15 cellular contexts compared by ENCODE assay signal in the genomic region with DNA sequence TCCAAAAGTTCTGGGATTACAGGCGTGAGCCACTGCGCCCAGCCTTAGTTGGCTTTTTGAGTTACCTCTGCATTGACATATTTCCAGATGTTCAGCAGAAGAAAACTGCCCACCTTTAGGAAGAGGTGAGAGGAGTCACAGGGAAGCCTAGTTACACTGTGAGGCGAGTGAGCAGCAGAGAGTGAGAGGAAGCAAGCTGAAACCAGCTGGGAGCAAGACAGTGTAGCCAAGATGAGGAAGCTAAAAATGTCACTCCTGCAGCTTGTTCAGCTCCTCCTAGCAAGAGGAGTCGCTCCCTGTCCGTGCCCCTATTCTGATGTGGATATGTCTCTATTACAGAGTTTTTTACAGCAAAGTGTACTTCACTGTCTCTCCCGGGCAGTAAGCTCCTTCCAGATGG.
DNase-seq lines count a peak whose midpoint lies in the region; ATAC-seq and TF ChIP-seq lines count a peak whose summit lies in the region.
"Had no signal": no experiment of that assay in that cellular context is flagged by ENCODE, and none has a peak within 500 bp of the region (broad histone marks: within the 10 kb centered on the region; RNA-seq: fewer than 3 reads in every experiment).

No MANE protein-coding gene starts in this region.

- peak overlapping the region; percentile 8; the same call in 1 of the 2 replicates for H2AFZ ChIP-seq in OCI-LY7 (ENCODE audit: low read length)

- no peaks in the 10 kb centered on the region for H3K79me2 ChIP-seq in OCI-LY7 (ENCODE audit: insufficient read depth, low read depth, low read length)

- intact Hi-C loops in OCI-LY7 (cut with micrococcal nuclease; ENCODE audit: unreplicated experiment), result loop anchor here (2.0 to 5.0 kb wide), 4 partner anchors 85 to 578 kb away; no protein-coding TSS in a partner anchor

- in situ Hi-C loops in KBM-7 (cut with MboI; ENCODE audit: low pct_unique_long_range_greater_than_20kb, low sequenced_read_pairs), result loop anchor here (25.0 kb wide), 1 partner anchor 755 kb away; no protein-coding TSS in a partner anchor

- peak overlapping the region; percentile 14 for H3K4me3 ChIP-seq in OCI-LY7 (ENCODE audit: low read depth, low read length, poor library complexity, severe bottlenecking)

- CTCF ChIA-PET in OCI-LY7 (lab: Charles Lee; ENCODE audit: unreplicated experiment), result no interaction called here

- BruUV-seq in OCI-LY7 (replicated peaks; lab: Mats Ljungman, UMichigan), result no TSS peak

- POLR2A ChIA-PET in OCI-LY7 (lab: Charles Lee), result interaction anchor here (0.9 to 1.2 kb wide), 3 partner anchors 45 to 579 kb away, joined by 3 to 4 read pairs (median 4); no protein-coding TSS in a partner anchor

- no peaks in the 10 kb centered on the region for H3K9me3 ChIP-seq in OCI-LY7 (ENCODE audit: low read length)

- H4K20me1 ChIP-seq in OCI-LY7 (ENCODE audit: insufficient read depth, low read length), result no peaks in the 10 kb centered on the region

- DNase-seq in KBM-7 (peak; percentile 30), OCI-LY7 (ENCODE audit: low spot score) (peak; percentile 77), pons (ENCODE audit: low spot score) (peak; percentile 24), T1000 (lab: John Stamatoyannopoulos, UW) (no peak), NCI-H187 treated with DMSO at 0.1 percent for 48 hours (lab: John Stamatoyannopoulos, UW) (no peak)
- DNase-seq: C1 segment of cervical spinal cord, IMR-90, MM.1S, NCI-H1105 treated with DMSO at 0.1 percent for 48 hours, NCI-H1694, NCI-H510A treated with DMSO at 0.1 percent for 48 hours, NCI-H774 had no signal

- H3K27ac ChIP-seq in OCI-LY7 (ENCODE audit: low read depth, low read length, poor library complexity, severe bottlenecking), result peak overlapping the region; percentile 87

- H3K9me2 ChIP-seq in OCI-LY7 (ENCODE audit: insufficient read depth, low read length), result no peaks in the 10 kb centered on the region

- no peaks in the 10 kb centered on the region for H3K36me3 ChIP-seq in OCI-LY7 (ENCODE audit: insufficient read depth, low read length)

- H3K4me1 ChIP-seq in OCI-LY7 (ENCODE audit: insufficient read depth, low read length, poor library complexity, severe bottlenecking), result peaks cover 87% of the 10 kb centered on the region

- peak overlapping the region; percentile 67 for H3K4me2 ChIP-seq in OCI-LY7 (ENCODE audit: low read length)

- TF ChIP-seq CTCF in OCI-LY7 (conservative IDR thresholded peaks at IDR 0.05; ENCODE audit: low read length), result no peak

- ATAC-seq in GM18868 (IDR thresholded peaks at IDR 0.05; ENCODE audit: unreplicated experiment) (peak; percentile 57), GM18498 (IDR thresholded peaks at IDR 0.05; ENCODE audit: unreplicated experiment) (no peak)
- ATAC-seq: Right ventricle myocardium inferior had no signal

Comparison
In these comparisons a context has a peak if more than half of its experiments do, and no peak if none do; other contexts are left out.
1. DNase-seq: peak in KBM-7 (single experiment), OCI-LY7 (single experiment) and pons (single experiment); none in T1000 (single experiment) and NCI-H187 treated with DMSO at 0.1 percent for 48 hours (single experiment).